Comparison of ENCODE assay signal across 11 cellular contexts in genomic region chr11:70569173-70569890, GRCh38.
"Had no signal": no experiment of that assay in that cellular context is flagged by ENCODE, and none has a peak within 500 bp of the region (broad histone marks: within the 10 kb centered on the region; RNA-seq: fewer than 3 reads in every experiment).

No MANE protein-coding gene starts in this region.

- DNase-seq: activated CD4-positive, alpha-beta T cell treated with anti-CD3 and anti-CD28 coated beads, Interleukin-2, amount 50 U/mL, for 4 hours; activated T-cell treated with anti-CD3 and anti-CD28 coated beads, Interleukin-2, amount 50 U/mL, for 1 hour; amniotic stem cell; cerebellar nuclear complex; T-helper 2 cell had no signal

- H3K9me3 ChIP-seq: tibial artery had no signal

- H3K36me3 ChIP-seq: brain microvascular endothelial cell, tibial artery had no signal

- H3K27me3 ChIP-seq: brain microvascular endothelial cell, dorsolateral prefrontal cortex had no signal

- ATAC-seq: activated CD4-positive, CD25-positive, alpha-beta regulatory T cell treated with anti-CD3 and anti-CD28 coated beads, Interleukin-2, amount 50 U/mL, for 24 hours; activated naive CD4-positive, alpha-beta T cell treated with anti-CD3 and anti-CD28 coated beads, Interleukin-2, amount 50 U/mL, for 72 hours; esophagus mucosa had no signal

- H3K27ac ChIP-seq: brain microvascular endothelial cell had no signal
